In genomic region chr18:4510709-4511108, GRCh38 we compare ENCODE assay signal across 1 cellular context.
TF ChIP-seq lines count a peak whose summit lies in the region.

No MANE protein-coding gene starts in this region.

TF ChIP-seq in IMR-90, 13 proteins besides CTCF, POLR2A, EP300 and RAD21 (continued from another document):
- TF ChIP-seq USF2 (IDR thresholded peaks at IDR 0.05; ENCODE audit: low read depth, low read length) (no peak), CHD1 (IDR thresholded peaks at IDR 0.05; ENCODE audit: low read depth, low read length) (no peak), MXI1 (IDR thresholded peaks at IDR 0.05; ENCODE audit: borderline replicate concordance, low read depth, low read length) (no peak), MAZ (IDR thresholded peaks at IDR 0.05; ENCODE audit: borderline replicate concordance, low read depth, low read length) (no peak)
